1 cellular context compared by ENCODE assay signal in the genomic region with DNA sequence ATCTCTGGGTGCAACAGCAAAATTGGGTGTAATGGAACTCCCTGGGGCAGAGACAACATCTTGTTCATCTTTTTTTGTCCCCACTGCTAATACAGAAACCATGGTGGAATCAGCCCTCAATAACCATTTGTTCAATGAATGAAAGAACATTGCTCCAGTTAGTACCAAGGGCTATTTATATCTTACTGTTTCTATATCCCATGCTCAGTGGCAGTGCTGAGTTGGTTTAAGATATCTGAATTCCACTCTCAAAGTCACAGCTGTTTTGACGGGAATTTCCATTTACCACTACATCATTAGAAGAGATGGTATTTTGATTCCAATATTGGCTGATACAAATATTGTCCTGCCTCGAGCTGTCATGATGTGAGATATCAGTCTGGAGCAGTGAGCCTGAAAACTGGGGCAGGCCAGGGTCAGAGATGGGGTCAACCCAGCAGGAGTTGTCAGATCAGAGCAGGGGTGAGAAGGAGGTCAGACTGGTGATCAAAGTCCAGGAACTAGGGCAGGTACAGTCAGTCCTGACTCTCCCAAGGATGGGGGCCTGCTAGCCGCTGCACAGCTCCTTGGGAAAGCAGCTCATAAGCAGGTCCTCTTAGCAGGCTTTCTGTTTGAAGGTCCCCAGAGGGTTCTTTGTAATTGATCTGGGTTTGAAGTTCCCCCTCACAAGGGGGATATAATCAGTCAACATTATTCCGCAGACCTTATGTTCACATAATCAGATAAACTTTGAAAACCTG.
TF ChIP-seq lines count a peak whose summit lies in the region.

No MANE protein-coding gene starts in this region.

TF ChIP-seq in K562, 482 proteins besides CTCF, POLR2A, EP300 and RAD21:
- TF ChIP-seq PCBP2 (IDR thresholded peaks at IDR 0.05; ENCODE audit: low read depth, low read length, poor library complexity, severe bottlenecking) (no peak), CBX8 (IDR thresholded peaks at IDR 0.05; ENCODE audit: borderline replicate concordance, extremely low read depth, low read depth, low read length, poor library complexity, severe bottlenecking) (no peak), DDX20 (tag; IDR thresholded peaks at IDR 0.05; ENCODE audit: low read depth) (no peak), HEY1 (CRISPR knock-in tag; IDR thresholded peaks at IDR 0.05; ENCODE audit: borderline replicate concordance) (no peak), ZNF41 (CRISPR knock-in tag; conservative IDR thresholded peaks at IDR 0.05) (no peak), ERF (CRISPR knock-in tag; IDR thresholded peaks at IDR 0.05) (no peak), TEAD4 (IDR thresholded peaks at IDR 0.05; ENCODE audit: low read length) (no peak), TEAD4 (CRISPR knock-in tag; IDR thresholded peaks at IDR 0.05; ENCODE audit: borderline replicate concordance) (no peak), ZBTB7A (IDR thresholded peaks at IDR 0.05; ENCODE audit: borderline replicate concordance, control insufficient read depth, low read depth, low read length) (no peak), KDM5B (IDR thresholded peaks at IDR 0.05; ENCODE audit: insufficient replicate concordance, low read depth, low read length) (no peak), RCOR1 (IDR thresholded peaks at IDR 0.05; ENCODE audit: borderline replicate concordance in 1 of 2, low read depth in 2 of 2, low read length in 2 of 2) (no peak), ZKSCAN8 (CRISPR knock-in tag; IDR thresholded peaks at IDR 0.05) (no peak)
- TF ChIP-seq, protein P1, sequence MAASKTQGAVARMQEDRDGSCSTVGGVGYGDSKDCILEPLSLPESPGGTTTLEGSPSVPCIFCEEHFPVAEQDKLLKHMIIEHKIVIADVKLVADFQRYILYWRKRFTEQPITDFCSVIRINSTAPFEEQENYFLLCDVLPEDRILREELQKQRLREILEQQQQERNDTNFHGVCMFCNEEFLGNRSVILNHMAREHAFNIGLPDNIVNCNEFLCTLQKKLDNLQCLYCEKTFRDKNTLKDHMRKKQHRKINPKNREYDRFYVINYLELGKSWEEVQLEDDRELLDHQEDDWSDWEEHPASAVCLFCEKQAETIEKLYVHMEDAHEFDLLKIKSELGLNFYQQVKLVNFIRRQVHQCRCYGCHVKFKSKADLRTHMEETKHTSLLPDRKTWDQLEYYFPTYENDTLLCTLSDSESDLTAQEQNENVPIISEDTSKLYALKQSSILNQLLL (CRISPR knock-in tag; IDR thresholded peaks at IDR 0.05; ENCODE audit: borderline replicate concordance) = no peak
